12 cellular contexts compared by ENCODE assay signal in the genomic region with DNA sequence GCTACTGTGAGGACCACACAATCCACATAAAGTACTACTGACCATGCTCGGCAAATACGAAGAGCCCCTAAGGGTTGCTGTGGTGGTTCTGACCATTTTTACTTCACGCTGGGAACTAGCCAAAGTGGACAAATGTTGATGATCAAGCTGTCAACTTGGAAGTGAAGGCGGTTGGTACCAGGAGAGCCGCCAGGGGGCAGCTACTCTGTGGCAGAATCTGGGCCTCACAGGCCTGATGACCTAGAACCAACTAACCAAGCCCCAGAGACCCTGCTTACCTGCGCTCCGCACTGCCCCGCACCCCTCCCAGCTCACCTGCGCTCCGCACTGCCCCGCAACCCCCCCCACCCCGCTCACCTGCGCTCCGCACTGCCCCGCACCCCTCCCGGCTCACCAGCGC. TPM values are rescaled to one million over a fixed set of nuclear protein-coding genes. Genes with fewer than 3 reads are reported as not detected.
DNase-seq lines count a peak whose midpoint lies in the region; ATAC-seq, FAIRE-seq and TF ChIP-seq lines count a peak whose summit lies in the region.
"Had no signal": no experiment of that assay in that cellular context is flagged by ENCODE, and none has a peak within 500 bp of the region (broad histone marks: within the 10 kb centered on the region; RNA-seq: fewer than 3 reads in every experiment).

No MANE protein-coding gene starts in this region.

- H4K20me1 ChIP-seq in astrocyte (ENCODE audit: insufficient read depth, low read length), result peaks cover 90% of the 10 kb centered on the region

- no peaks in the 10 kb centered on the region for H3K27me3 Mint-ChIP-seq in astrocyte (ENCODE audit: low read depth, unreplicated experiment)
- H3K27me3 Mint-ChIP-seq: T-cell had no signal

- no peak overlapping the region for H3K9ac ChIP-seq in astrocyte (ENCODE audit: low read length)

- peak; percentile 30 for DNase-seq in ACHN
- no peak for DNase-seq in GM13976 (ENCODE audit: low spot score)
- no peak for DNase-seq in astrocyte (ENCODE audit: low read depth)
- peak; percentile 79 for DNase-seq in islet precursor cell
- no peak for DNase-seq in hypothalamus (lab: John Stamatoyannopoulos, UW)
- DNase-seq in activated CD8-positive, alpha-beta memory T cell treated with anti-CD3 and anti-CD28 coated beads, Interleukin-2, amount 50 U/mL, for 48 hours, result no peak
- DNase-seq: NCI-H2081 had no signal

- peaks cover 91% of the 10 kb centered on the region for H3K79me2 ChIP-seq in astrocyte (ENCODE audit: insufficient read depth, low read length)

- in situ Hi-C loops in ACHN (cut with HindIII; ENCODE audit: low pct_ligation_motif_present, low pct_unique_long_range_greater_than_20kb, low sequenced_read_pairs), result no loop called here
- in situ Hi-C loops in GM13976 (cut with MboI; ENCODE audit: low sequenced_read_pairs, unreplicated experiment), result no loop called here

- no peaks in the 10 kb centered on the region for H3K27me3 ChIP-seq in astrocyte (ENCODE audit: insufficient read depth, low read length)

- H3K9me3 ChIP-seq in astrocyte (ENCODE audit: insufficient read depth, low read depth, low read length), result no peaks in the 10 kb centered on the region

- H3K36me3 Mint-ChIP-seq in astrocyte (ENCODE audit: low read depth, unreplicated experiment), result peaks cover 1% of the 10 kb centered on the region

- no peak overlapping the region for H3K27ac Mint-ChIP-seq in astrocyte (ENCODE audit: unreplicated experiment)

- no peaks in the 10 kb centered on the region for H3K36me3 ChIP-seq in astrocyte (ENCODE audit: insufficient read depth, low read length)

- peaks cover 30% of the 10 kb centered on the region for H3K4me1 ChIP-seq in astrocyte (ENCODE audit: insufficient read depth, low read length)

- no peak overlapping the region for H3K4me2 ChIP-seq in astrocyte (ENCODE audit: low read length)

- no peak for FAIRE-seq in astrocyte (lab: Jason Lieb, UNC)
- FAIRE-seq: endometrium had no signal

- H3K4me3 ChIP-seq in astrocyte (ENCODE audit: insufficient read depth, low read depth, low read length), result no peak overlapping the region
- H3K4me3 ChIP-seq: lung had no signal

- H3K4me3 Mint-ChIP-seq in astrocyte (ENCODE audit: unreplicated experiment), result no peak overlapping the region

- peaks cover 42% of the 10 kb centered on the region for H3K4me1 Mint-ChIP-seq in astrocyte (ENCODE audit: low read depth, unreplicated experiment)

- TF ChIP-seq CTCF in GM13976 (IDR thresholded peaks at IDR 0.05; ENCODE audit: borderline replicate concordance, control extremely low read depth, extremely low read depth, insufficient read depth, missing control alignments) (peak; percentile 7), astrocyte (IDR thresholded peaks at IDR 0.05; ENCODE audit: insufficient read depth, low read depth, low read length) (peak; percentile 18)

- no peaks in the 10 kb centered on the region for H3K9me3 Mint-ChIP-seq in astrocyte (ENCODE audit: unreplicated experiment)
- H3K9me3 Mint-ChIP-seq: T-cell had no signal

- no peak overlapping the region for H3K27ac ChIP-seq in astrocyte (ENCODE audit: low read depth, low read length)

- ATAC-seq in HG02763 (IDR thresholded peaks at IDR 0.05; ENCODE audit: unreplicated experiment), result no peak
- no peak for ATAC-seq in HG03520 (IDR thresholded peaks at IDR 0.05; ENCODE audit: unreplicated experiment)
- ATAC-seq: T-cell had no signal

- H2AFZ ChIP-seq in astrocyte (ENCODE audit: low read depth, low read length), result no peak overlapping the region

RNA-seq across cellular contexts. Expression of gene GAK, which starts 5.6 kb away (rescaled TPM):
- total RNA-seq in astrocyte, result 86.9 and 89.9 TPM in 2 replicates

RNA-seq across cellular contexts. Expression of gene TMEM175, which starts 5.7 kb away (rescaled TPM):
- 22.1 and 27.8 TPM in 2 replicates for total RNA-seq in astrocyte

RNA-seq across cellular contexts. Expression of gene DGKQ, which starts 46.8 kb away (rescaled TPM):
- total RNA-seq in astrocyte, result 19.0 and 20.2 TPM in 2 replicates

Comparison
In these comparisons a context has a peak if more than half of its experiments do, and no peak if none do; other contexts are left out.
1. DNase-seq: peak in ACHN (single experiment) and islet precursor cell (single experiment); none in GM13976 (single experiment), astrocyte (single experiment), hypothalamus (0 of 51) and activated CD8-positive, alpha-beta memory T cell treated with anti-CD3 and anti-CD28 coated beads, Interleukin-2, amount 50 U/mL, for 48 hours (single experiment).